In genomic region chr22:39147335-39148023, GRCh38 we compare ENCODE assay signal across 1 cellular context.
TF ChIP-seq lines count a peak whose summit lies in the region.

No MANE protein-coding gene starts in this region.

TF ChIP-seq in GM23338, 12 proteins besides CTCF, POLR2A, EP300 and RAD21 (continued from another document):
- TF ChIP-seq EZH2phosphoT487 (IDR thresholded peaks at IDR 0.05; ENCODE audit: unreplicated experiment) (no peak), STAT1 (IDR thresholded peaks at IDR 0.05; ENCODE audit: unreplicated experiment) (no peak), ZNF331 (CRISPR knock-in tag; IDR thresholded peaks at IDR 0.05; ENCODE audit: low read depth) (no peak), ZNF462 (CRISPR knock-in tag; IDR thresholded peaks at IDR 0.05) (no peak), CREB1 (CRISPR knock-in tag; IDR thresholded peaks at IDR 0.05; ENCODE audit: low read depth) (no peak), NANOG (IDR thresholded peaks at IDR 0.05; ENCODE audit: borderline replicate concordance) (no peak), ZNF114 (CRISPR knock-in tag; IDR thresholded peaks at IDR 0.05) (no peak), EZH2 (IDR thresholded peaks at IDR 0.05; ENCODE audit: low read depth, unreplicated experiment) (no peak)
- TF ChIP-seq, protein P1, sequence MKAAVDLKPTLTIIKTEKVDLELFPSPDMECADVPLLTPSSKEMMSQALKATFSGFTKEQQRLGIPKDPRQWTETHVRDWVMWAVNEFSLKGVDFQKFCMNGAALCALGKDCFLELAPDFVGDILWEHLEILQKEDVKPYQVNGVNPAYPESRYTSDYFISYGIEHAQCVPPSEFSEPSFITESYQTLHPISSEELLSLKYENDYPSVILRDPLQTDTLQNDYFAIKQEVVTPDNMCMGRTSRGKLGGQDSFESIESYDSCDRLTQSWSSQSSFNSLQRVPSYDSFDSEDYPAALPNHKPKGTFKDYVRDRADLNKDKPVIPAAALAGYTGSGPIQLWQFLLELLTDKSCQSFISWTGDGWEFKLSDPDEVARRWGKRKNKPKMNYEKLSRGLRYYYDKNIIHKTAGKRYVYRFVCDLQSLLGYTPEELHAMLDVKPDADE (IDR thresholded peaks at IDR 0.05), result no peak
